In the genomic region with DNA sequence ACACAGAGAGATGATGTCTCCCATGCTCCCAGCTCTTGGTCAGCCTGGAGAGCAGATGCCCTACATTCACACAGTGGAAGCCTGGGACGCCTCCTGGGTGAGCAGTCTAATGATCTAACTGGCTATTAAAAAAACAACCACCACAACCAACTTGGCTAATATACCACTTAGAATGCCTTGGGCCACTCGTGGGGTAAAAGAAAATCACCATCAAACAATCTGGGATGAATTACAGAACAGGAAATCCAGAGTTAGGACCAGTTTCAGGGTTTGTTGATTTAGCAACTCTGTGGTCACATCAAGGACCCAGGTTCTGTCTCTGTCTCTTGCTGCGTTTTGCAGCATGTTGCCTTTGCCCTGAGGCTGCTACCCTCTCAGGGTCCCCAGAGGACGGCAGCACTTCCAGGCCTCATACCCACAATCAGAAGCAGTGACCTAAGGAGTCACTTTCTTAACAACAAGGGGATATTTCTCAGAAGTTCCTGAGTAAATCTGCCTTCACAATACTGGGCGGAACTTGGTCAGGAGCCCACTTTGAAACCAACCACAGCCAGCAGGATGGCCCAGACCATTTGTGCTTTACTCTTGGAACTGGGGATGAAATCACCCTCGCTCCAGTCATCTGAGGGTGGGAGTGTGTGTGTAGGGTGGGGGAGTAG, we compare ENCODE assay signal across 15 cellular contexts.
DNase-seq lines count a peak whose midpoint lies in the region; ATAC-seq and TF ChIP-seq lines count a peak whose summit lies in the region.
"Had no signal": no experiment of that assay in that cellular context is flagged by ENCODE, and none has a peak within 500 bp of the region (broad histone marks: within the 10 kb centered on the region; RNA-seq: fewer than 3 reads in every experiment).

No MANE protein-coding gene starts in this region.

- H3K27me3 ChIP-seq in GM23338 (ENCODE audit: insufficient read depth), result no peaks in the 10 kb centered on the region
- no peaks in the 10 kb centered on the region for H3K27me3 ChIP-seq in left lung

- no peaks in the 10 kb centered on the region for H3K9me3 Mint-ChIP-seq in GM23338
- no peaks in the 10 kb centered on the region for H3K9me3 Mint-ChIP-seq in activated T-helper 17 cell treated with anti-CD3 and anti-CD28 coated beads, Interleukin-2, amount 50 U/mL, for 72 hours
- H3K9me3 Mint-ChIP-seq: brain; CD8-positive, alpha-beta T cell; immature natural killer cell had no signal

- peaks cover 31% of the 10 kb centered on the region for H3K4me1 Mint-ChIP-seq in GM23338
- H3K4me1 Mint-ChIP-seq in activated T-helper 17 cell treated with anti-CD3 and anti-CD28 coated beads, Interleukin-2, amount 50 U/mL, for 72 hours, result peaks cover 8% of the 10 kb centered on the region
- H3K4me1 Mint-ChIP-seq: naive B cell had no signal

- TF ChIP-seq CTCF in GM23338 (conservative IDR thresholded peaks at IDR 0.05; ENCODE audit: low read depth in 2 of 2) (no peak), left lung (IDR thresholded peaks at IDR 0.05) (no peak)

- no peak overlapping the region for H3K4me3 ChIP-seq in GM23338
- no peak overlapping the region for H3K4me3 ChIP-seq in left lung
- H3K4me3 ChIP-seq: K562 had no signal

- H3F3A ChIP-seq in GM23338 (replicated peaks; ENCODE audit: low read depth), result no peaks in the 10 kb centered on the region

- no peak overlapping the region for H3K27ac ChIP-seq in GM23338 (ENCODE audit: low read depth)
- H3K27ac ChIP-seq in left lung, result no peak overlapping the region

- H4K20me1 ChIP-seq in GM23338 (replicated peaks; ENCODE audit: insufficient read depth), result no peaks in the 10 kb centered on the region

- ATAC-seq in GM23338, result no peak
- peak; percentile 68 for ATAC-seq in activated T-helper 17 cell treated with anti-CD3 and anti-CD28 coated beads, Interleukin-2, amount 50 U/mL, for 72 hours (replicated peaks)
- ATAC-seq in left lung, result peak; percentile 15
- ATAC-seq in HG03457 (IDR thresholded peaks at IDR 0.05; ENCODE audit: unreplicated experiment), result no peak
- ATAC-seq: CD8-positive, alpha-beta T cell; K562 had no signal

- peak overlapping the region; percentile 28; the same call in 1 of the 2 replicates for H2AFZ ChIP-seq in GM23338

- no peak overlapping the region for H3K4me2 ChIP-seq in GM23338

- H3K4me3 Mint-ChIP-seq in GM23338, result no peak overlapping the region
- peak overlapping the region; percentile 29 for H3K4me3 Mint-ChIP-seq in activated T-helper 17 cell treated with anti-CD3 and anti-CD28 coated beads, Interleukin-2, amount 50 U/mL, for 72 hours
- H3K4me3 Mint-ChIP-seq: brain; CD8-positive, alpha-beta T cell; immature natural killer cell; naive B cell had no signal

- peaks cover 28% of the 10 kb centered on the region for H3K4me1 ChIP-seq in GM23338 (ENCODE audit: insufficient read depth)
- H3K4me1 ChIP-seq in left lung, result no peaks in the 10 kb centered on the region

- no peaks in the 10 kb centered on the region; the same call in 2 of the 3 replicates for H3K36me3 Mint-ChIP-seq in GM23338 (ENCODE audit: low read depth)
- no peaks in the 10 kb centered on the region for H3K36me3 Mint-ChIP-seq in activated T-helper 17 cell treated with anti-CD3 and anti-CD28 coated beads, Interleukin-2, amount 50 U/mL, for 72 hours (ENCODE audit: low read depth)
- H3K36me3 Mint-ChIP-seq: brain; CD8-positive, alpha-beta T cell; naive B cell had no signal

- H3K79me2 ChIP-seq in GM23338 (replicated peaks; ENCODE audit: insufficient read depth), result no peaks in the 10 kb centered on the region

- no peaks in the 10 kb centered on the region for H3K9me3 ChIP-seq in left lung

- H3K36me3 ChIP-seq in GM23338 (ENCODE audit: insufficient read depth), result no peaks in the 10 kb centered on the region
- no peaks in the 10 kb centered on the region for H3K36me3 ChIP-seq in left lung

- intact Hi-C loops in left lung (cut with DNase I), result no loop called here

- H3K27ac Mint-ChIP-seq in GM23338, result no peak overlapping the region
- peak overlapping the region; percentile 48 for H3K27ac Mint-ChIP-seq in activated T-helper 17 cell treated with anti-CD3 and anti-CD28 coated beads, Interleukin-2, amount 50 U/mL, for 72 hours
- H3K27ac Mint-ChIP-seq: brain; CD8-positive, alpha-beta T cell; naive B cell had no signal

- peaks cover 11% of the 10 kb centered on the region for H3K9me2 ChIP-seq in GM23338 (ENCODE audit: insufficient read depth)

- DNase-seq in AML-193 (lab: John Stamatoyannopoulos, UW), result peak; percentile 21 to 53
- DNase-seq in GM23338 (ENCODE audit: low spot score), result no peak
- no peak for DNase-seq in left lung
- DNase-seq in SHP77 (lab: John Stamatoyannopoulos, UW), result no peak
- no peak for DNase-seq in dermis blood vessel endothelial cell
- no peak for DNase-seq in NCI-H1092 (lab: John Stamatoyannopoulos, UW)
- DNase-seq: CD8-positive, alpha-beta T cell; immature natural killer cell; naive B cell; NCI-H2171 treated with DMSO at 0.1 percent for 48 hours; stimulated activated naive CD4-positive, alpha-beta T cell had no signal

- peaks cover 2% of the 10 kb centered on the region for H3K27me3 Mint-ChIP-seq in GM23338 (ENCODE audit: insufficient read depth, low read depth, poor library complexity)
- H3K27me3 Mint-ChIP-seq in activated T-helper 17 cell treated with anti-CD3 and anti-CD28 coated beads, Interleukin-2, amount 50 U/mL, for 72 hours, result no peaks in the 10 kb centered on the region
- H3K27me3 Mint-ChIP-seq: naive B cell had no signal

TF ChIP-seq in GM23338, 12 proteins besides CTCF, POLR2A, EP300 and RAD21 (continues in another document):
- no peak for TF ChIP-seq JUNB (IDR thresholded peaks at IDR 0.05; ENCODE audit: unreplicated experiment)
- TF ChIP-seq CREB1 (CRISPR knock-in tag; IDR thresholded peaks at IDR 0.05; ENCODE audit: low read depth), result no peak
- no peak for TF ChIP-seq NANOG (IDR thresholded peaks at IDR 0.05; ENCODE audit: borderline replicate concordance)
- TF ChIP-seq, protein P1, sequence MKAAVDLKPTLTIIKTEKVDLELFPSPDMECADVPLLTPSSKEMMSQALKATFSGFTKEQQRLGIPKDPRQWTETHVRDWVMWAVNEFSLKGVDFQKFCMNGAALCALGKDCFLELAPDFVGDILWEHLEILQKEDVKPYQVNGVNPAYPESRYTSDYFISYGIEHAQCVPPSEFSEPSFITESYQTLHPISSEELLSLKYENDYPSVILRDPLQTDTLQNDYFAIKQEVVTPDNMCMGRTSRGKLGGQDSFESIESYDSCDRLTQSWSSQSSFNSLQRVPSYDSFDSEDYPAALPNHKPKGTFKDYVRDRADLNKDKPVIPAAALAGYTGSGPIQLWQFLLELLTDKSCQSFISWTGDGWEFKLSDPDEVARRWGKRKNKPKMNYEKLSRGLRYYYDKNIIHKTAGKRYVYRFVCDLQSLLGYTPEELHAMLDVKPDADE (IDR thresholded peaks at IDR 0.05), result no peak
- no peak for TF ChIP-seq STAT1 (IDR thresholded peaks at IDR 0.05; ENCODE audit: unreplicated experiment)
- TF ChIP-seq ZNF114 (CRISPR knock-in tag; IDR thresholded peaks at IDR 0.05), result no peak
- no peak for TF ChIP-seq EZH2 (IDR thresholded peaks at IDR 0.05; ENCODE audit: low read depth, unreplicated experiment)
- no peak for TF ChIP-seq ZNF331 (CRISPR knock-in tag; IDR thresholded peaks at IDR 0.05; ENCODE audit: low read depth)
- no peak for TF ChIP-seq REST (IDR thresholded peaks at IDR 0.05; ENCODE audit: unreplicated experiment)
- no peak for TF ChIP-seq EZH2phosphoT487 (IDR thresholded peaks at IDR 0.05; ENCODE audit: unreplicated experiment)
- no peak for TF ChIP-seq POLR2AphosphoS5 (IDR thresholded peaks at IDR 0.05; ENCODE audit: low read depth)

Comparison
In these comparisons a context has a peak if more than half of its experiments do, and no peak if none do; other contexts are left out.
1. DNase-seq: peak in AML-193 (2 of 2); none in GM23338 (single experiment), left lung (0 of 2), SHP77 (0 of 2), dermis blood vessel endothelial cell (single experiment) and NCI-H1092 (single experiment).
2. ATAC-seq: peak in activated T-helper 17 cell treated with anti-CD3 and anti-CD28 coated beads, Interleukin-2, amount 50 U/mL, for 72 hours (single experiment) and left lung (single experiment); none in GM23338 (single experiment) and HG03457 (single experiment).